20 cellular contexts compared by ENCODE assay signal in genomic region chr14:98244162-98244948, GRCh38.
"Had no signal": no experiment of that assay in that cellular context is flagged by ENCODE, and none has a peak within 500 bp of the region (broad histone marks: within the 10 kb centered on the region; RNA-seq: fewer than 3 reads in every experiment).

No MANE protein-coding gene starts in this region.

- H3K27ac ChIP-seq: coronary artery, foreskin keratinocyte, pancreas, right lobe of liver, skin epidermis, uterus had no signal

- H3K9me3 ChIP-seq: pancreas, right lobe of liver, uterus had no signal

- H3K36me3 ChIP-seq: pancreas, right lobe of liver, uterus had no signal

- H3K4me1 ChIP-seq: foreskin keratinocyte, pancreas, right lobe of liver, uterus had no signal

- H3K4me3 ChIP-seq: coronary artery, pancreas, right lobe of liver, skin epidermis, uterus had no signal

- H3K27me3 ChIP-seq: foreskin keratinocyte, pancreas, right lobe of liver, uterus had no signal

- DNase-seq: activated CD4-positive, alpha-beta T cell treated with anti-CD3 and anti-CD28 coated beads for 4 hours; activated CD4-positive, alpha-beta T cell treated with anti-CD3 and anti-CD28 coated beads, Interleukin-2, amount 50 U/mL, for 48 hours; activated CD4-positive, CD25-positive, alpha-beta regulatory T cell; activated effector memory CD4-positive, alpha-beta T cell treated with anti-CD3 and anti-CD28 coated beads, Interleukin-2, amount 50 U/mL, for 16 hours; activated naive CD4-positive, alpha-beta T cell treated with anti-CD3 and anti-CD28 coated beads, Interleukin-2, amount 10 ng/mL, durations not matched to agents 7 days and 5 days; activated T-cell treated with anti-CD3 and anti-CD28 coated beads, Interleukin-2, amount 50 U/mL, for 72 hours; amygdala; cerebellar nuclear complex; immature natural killer cell; left ventricle myocardium superior; mammary epithelial cell; pancreas; right lobe of liver; stimulated activated CD4-positive, alpha-beta T cell treated with anti-CD3 and anti-CD28 coated beads, Interleukin-2, amount 100 ng/mL, for 24 hours; T-helper 17 cell; trophoblast cell; uterus had no signal
